ENCODE assay signal across 11 cellular contexts in genomic region chr20:53291548-53291947, GRCh38.
DNase-seq lines count a peak whose midpoint lies in the region; TF ChIP-seq lines count a peak whose summit lies in the region.
"Had no signal": no experiment of that assay in that cellular context is flagged by ENCODE, and none has a peak within 500 bp of the region (broad histone marks: within the 10 kb centered on the region; RNA-seq: fewer than 3 reads in every experiment).

No MANE protein-coding gene starts in this region.

- no peaks in the 10 kb centered on the region for H3K4me1 Mint-ChIP-seq in activated CD4-positive, alpha-beta T cell treated with anti-CD3 and anti-CD28 coated beads, Interleukin-2, amount 10 ng/mL, durations not matched to agents 7 days and 5 days

- H3K36me3 Mint-ChIP-seq in activated CD4-positive, alpha-beta T cell treated with anti-CD3 and anti-CD28 coated beads, Interleukin-2, amount 10 ng/mL, durations not matched to agents 7 days and 5 days (ENCODE audit: low read depth), result no peaks in the 10 kb centered on the region

- H3K9me3 Mint-ChIP-seq in activated CD4-positive, alpha-beta T cell treated with anti-CD3 and anti-CD28 coated beads, Interleukin-2, amount 10 ng/mL, durations not matched to agents 7 days and 5 days, result no peaks in the 10 kb centered on the region

- in situ Hi-C loops in T47D (cut with HindIII; ENCODE audit: low pct_unique_long_range_greater_than_20kb, low sequenced_read_pairs), result no loop called here

- H3K27me3 Mint-ChIP-seq in activated CD4-positive, alpha-beta T cell treated with anti-CD3 and anti-CD28 coated beads, Interleukin-2, amount 10 ng/mL, durations not matched to agents 7 days and 5 days, result no peaks in the 10 kb centered on the region

- no peak for TF ChIP-seq POLR2A in prostate gland (IDR thresholded peaks at IDR 0.05)

- peak; percentile 5 for DNase-seq in activated CD4-positive, alpha-beta T cell treated with anti-CD3 and anti-CD28 coated beads for 48 hours
- no peak for DNase-seq in activated CD4-positive, alpha-beta T cell treated with anti-CD3 and anti-CD28 coated beads, Interleukin-2, amount 10 ng/mL, durations not matched to agents 7 days and 5 days
- DNase-seq in LNCaP clone FGC (ENCODE audit: low read depth) (no peak), T47D (ENCODE audit: low read depth in 1 of 2, low spot score in 1 of 2) (peak; percentile 17 to 65), retinal pigment epithelial cell (ENCODE audit: low read depth) (no peak), prostate gland (ENCODE audit: low spot score) (no peak), NCI-H2196 (lab: John Stamatoyannopoulos, UW; ENCODE audit: unreplicated experiment) (no peak)
- no peak for DNase-seq in activated effector memory CD4-positive, alpha-beta T cell treated with Interleukin-2 at 50 U/mL for 16 hours
- DNase-seq: amygdala, NCI-H1105 treated with DMSO at 0.1 percent for 48 hours, pancreas had no signal

- WGBS in prostate gland, result 96% methylated on average over 3 of the region's 3 CpGs

- no peaks in the 10 kb centered on the region for H3K4me1 ChIP-seq in prostate gland (replicated peaks)
- H3K4me1 ChIP-seq: pancreas had no signal

- no peak overlapping the region for H3K4me3 ChIP-seq in LNCaP clone FGC (ENCODE audit: low read depth, low read length)
- H3K4me3 ChIP-seq in retinal pigment epithelial cell (ENCODE audit: low read length), result no peak overlapping the region
- no peak overlapping the region for H3K4me3 ChIP-seq in prostate gland
- H3K4me3 ChIP-seq: pancreas had no signal

- no peak overlapping the region for H3K4me3 Mint-ChIP-seq in activated CD4-positive, alpha-beta T cell treated with anti-CD3 and anti-CD28 coated beads, Interleukin-2, amount 10 ng/mL, durations not matched to agents 7 days and 5 days

- H3K27ac Mint-ChIP-seq in activated CD4-positive, alpha-beta T cell treated with anti-CD3 and anti-CD28 coated beads, Interleukin-2, amount 10 ng/mL, durations not matched to agents 7 days and 5 days, result no peak overlapping the region

- H3K9me3 ChIP-seq in prostate gland, result no peaks in the 10 kb centered on the region
- H3K9me3 ChIP-seq: pancreas had no signal

- POLR2A ChIA-PET in activated CD4-positive, alpha-beta T cell treated with anti-CD3 and anti-CD28 coated beads, Interleukin-2, amount 10 ng/mL, durations not matched to agents 7 days and 5 days (lab: Charles Lee), result no interaction called here

- peak; percentile 22; the same call in 1 of the 2 replicates for TF ChIP-seq CTCF in LNCaP clone FGC (IDR thresholded peaks at IDR 0.05; ENCODE audit: control insufficient read depth, extremely low read depth, insufficient read depth)
- peak; percentile 45 for TF ChIP-seq CTCF in retinal pigment epithelial cell (conservative IDR thresholded peaks at IDR 0.05; ENCODE audit: low read depth, low read length)
- no peak for TF ChIP-seq CTCF in prostate gland (IDR thresholded peaks at IDR 0.05)

- CTCF ChIA-PET in activated CD4-positive, alpha-beta T cell treated with anti-CD3 and anti-CD28 coated beads, Interleukin-2, amount 10 ng/mL, durations not matched to agents 7 days and 5 days (lab: Charles Lee), result interaction anchor here (0.6 kb wide), 1 partner anchor 146 kb away, joined by 3 read pairs; no protein-coding TSS in a partner anchor

- intact Hi-C loops in prostate gland (cut with DNase I), result no loop called here

- no peaks in the 10 kb centered on the region for H3K36me3 ChIP-seq in prostate gland
- H3K36me3 ChIP-seq: pancreas had no signal

- no peaks in the 10 kb centered on the region for H3K27me3 ChIP-seq in prostate gland (replicated peaks; ENCODE audit: insufficient read depth)
- H3K27me3 ChIP-seq: pancreas had no signal

- H3K27ac ChIP-seq in prostate gland, result no peak overlapping the region
- H3K27ac ChIP-seq: pancreas had no signal

Comparison
In these comparisons a context has a peak if more than half of its experiments do, and no peak if none do; other contexts are left out.
1. DNase-seq: peak in activated CD4-positive, alpha-beta T cell treated with anti-CD3 and anti-CD28 coated beads for 48 hours (single experiment) and T47D (2 of 2); none in activated CD4-positive, alpha-beta T cell treated with anti-CD3 and anti-CD28 coated beads, Interleukin-2, amount 10 ng/mL, durations not matched to agents 7 days and 5 days (single experiment), LNCaP clone FGC (single experiment), retinal pigment epithelial cell (single experiment), prostate gland (single experiment), activated effector memory CD4-positive, alpha-beta T cell treated with Interleukin-2 at 50 U/mL for 16 hours (single experiment) and NCI-H2196 (single experiment).
2. CTCF ChIP-seq: peak in LNCaP clone FGC (single experiment) and retinal pigment epithelial cell (single experiment); none in prostate gland (0 of 4).